28 cellular contexts compared by ENCODE assay signal in genomic region chr1:201586806-201587205, GRCh38.
"Had no signal": no experiment of that assay in that cellular context is flagged by ENCODE, and none has a peak within 500 bp of the region (broad histone marks: within the 10 kb centered on the region; RNA-seq: fewer than 3 reads in every experiment).

No MANE protein-coding gene starts in this region.

- H3K4me3 ChIP-seq: cardiac muscle cell, SJCRH30 had no signal

- H3K4me2 ChIP-seq: KMS-11 had no signal

- H3K4me1 ChIP-seq: SJCRH30 had no signal

- H3K9me3 Mint-ChIP-seq: activated B cell treated with CpG ODN at 0.5 μM for 24 hours; activated CD4-positive, alpha-beta T cell treated with anti-CD3 and anti-CD28 coated beads, Interleukin-2, amount 10 ng/mL, durations not matched to agents 24 days and 14 days; activated naive CD4-positive, alpha-beta T cell treated with anti-CD3 and anti-CD28 coated beads for 36 hours; activated T-cell treated with anti-CD3 and anti-CD28 coated beads, Interleukin-2, amount 50 U/mL, for 24 hours; activated T-helper 1 cell treated with anti-CD3 and anti-CD28 coated beads, Interleukin-12 subunit alpha, Interleukin-12 subunit beta, Interleukin-2, Interleukin-4 antibody, amounts not matched to agents 30 ng/mL and 10 ng/mL and 1 ng/mL, durations not matched to agents 14 hours and 24 hours and 36 hours; T-helper 1 cell treated with Interleukin-12 subunit alpha and Interleukin-12 subunit beta and Interleukin-4 antibody, amounts not matched to agents 30 μg/mL and 1 μg/mL, for 36 hours had no signal

- H3K27me3 ChIP-seq: brain microvascular endothelial cell, cardiac muscle cell, SJCRH30 had no signal

- H3K36me3 ChIP-seq: cardiac muscle cell had no signal

- ATAC-seq: activated CD8-positive, alpha-beta memory T cell treated with anti-CD3 and anti-CD28 coated beads, Interleukin-2, amount 10 ng/mL, durations not matched to agents 7 days and 5 days; Panc1 had no signal

- H3K4me1 Mint-ChIP-seq: activated B cell treated with CpG ODN at 0.5 μM for 24 hours; activated CD4-positive, alpha-beta T cell treated with anti-CD3 and anti-CD28 coated beads, Interleukin-2, amount 10 ng/mL, durations not matched to agents 24 days and 14 days; activated CD8-positive, alpha-beta memory T cell treated with anti-CD3 and anti-CD28 coated beads, Interleukin-2, amount 10 ng/mL, durations not matched to agents 7 days and 5 days had no signal

- H3K4me3 Mint-ChIP-seq: activated B cell treated with CpG ODN at 0.5 μM for 24 hours; activated CD4-positive, alpha-beta T cell treated with anti-CD3 and anti-CD28 coated beads, Interleukin-2, amount 10 ng/mL, durations not matched to agents 24 days and 14 days; activated CD8-positive, alpha-beta memory T cell treated with anti-CD3 and anti-CD28 coated beads, Interleukin-2, amount 10 ng/mL, durations not matched to agents 7 days and 5 days; activated naive CD4-positive, alpha-beta T cell treated with anti-CD3 and anti-CD28 coated beads for 36 hours; activated naive CD8-positive, alpha-beta T cell; activated T-cell treated with anti-CD3 and anti-CD28 coated beads, Interleukin-2, amount 50 U/mL, for 24 hours; activated T-helper 1 cell treated with anti-CD3 and anti-CD28 coated beads, Interleukin-12 subunit alpha, Interleukin-12 subunit beta, Interleukin-2, Interleukin-4 antibody, amounts not matched to agents 30 ng/mL and 10 ng/mL and 1 ng/mL, durations not matched to agents 14 hours and 24 hours and 36 hours; T-helper 1 cell treated with Interleukin-12 subunit alpha and Interleukin-12 subunit beta and Interleukin-4 antibody, amounts not matched to agents 30 μg/mL and 1 μg/mL, for 36 hours had no signal

- H3K36me3 Mint-ChIP-seq: activated CD8-positive, alpha-beta memory T cell treated with anti-CD3 and anti-CD28 coated beads, Interleukin-2, amount 10 ng/mL, durations not matched to agents 7 days and 5 days; activated naive CD8-positive, alpha-beta T cell had no signal

- DNase-seq: activated B cell treated with CpG ODN at 0.5 μM for 24 hours; activated CD4-positive, alpha-beta T cell treated with anti-CD3 and anti-CD28 coated beads for 1 hour; activated CD4-positive, alpha-beta T cell treated with anti-CD3 and anti-CD28 coated beads, Interleukin-2, amount 10 ng/mL, durations not matched to agents 24 days and 14 days; activated CD4-positive, alpha-beta T cell treated with anti-CD3 and anti-CD28 coated beads, Interleukin-2, amount 50 U/mL, for 48 hours; activated CD8-positive, alpha-beta memory T cell treated with anti-CD3 and anti-CD28 coated beads, Interleukin-2, amount 10 ng/mL, durations not matched to agents 7 days and 5 days; activated gamma-delta T cell; activated naive CD4-positive, alpha-beta T cell treated with anti-CD3 and anti-CD28 coated beads for 36 hours; activated T-cell treated with anti-CD3 and anti-CD28 coated beads, Interleukin-2, amount 50 U/mL, for 24 hours; brain microvascular endothelial cell; NCI-H1092; NCI-H1417; NCI-H1694; NCI-H2029; NCI-H2107; NCI-H2171 treated with DMSO at 0.1 percent for 48 hours; NCI-H226; NCI-H526; NCI-H774; OCI-M1; Right ventricle myocardium superior; RPMI8226; SJCRH30 had no signal

- H3K27ac ChIP-seq: cardiac muscle cell, KMS-11, SJCRH30 had no signal

- H3K27ac Mint-ChIP-seq: activated B cell treated with CpG ODN at 0.5 μM for 24 hours; activated CD4-positive, alpha-beta T cell treated with anti-CD3 and anti-CD28 coated beads, Interleukin-2, amount 10 ng/mL, durations not matched to agents 24 days and 14 days; activated CD8-positive, alpha-beta memory T cell treated with anti-CD3 and anti-CD28 coated beads, Interleukin-2, amount 10 ng/mL, durations not matched to agents 7 days and 5 days; activated naive CD4-positive, alpha-beta T cell treated with anti-CD3 and anti-CD28 coated beads for 36 hours; activated naive CD8-positive, alpha-beta T cell; activated T-cell treated with anti-CD3 and anti-CD28 coated beads, Interleukin-2, amount 50 U/mL, for 24 hours; activated T-helper 1 cell treated with anti-CD3 and anti-CD28 coated beads, Interleukin-12 subunit alpha, Interleukin-12 subunit beta, Interleukin-2, Interleukin-4 antibody, amounts not matched to agents 30 ng/mL and 10 ng/mL and 1 ng/mL, durations not matched to agents 14 hours and 24 hours and 36 hours; T-helper 1 cell treated with Interleukin-12 subunit alpha and Interleukin-12 subunit beta and Interleukin-4 antibody, amounts not matched to agents 30 μg/mL and 1 μg/mL, for 36 hours had no signal

- H3K9ac ChIP-seq: KMS-11 had no signal

- H3K9me3 ChIP-seq: SJCRH30 had no signal
